In genomic region chr13:51734786-51735185, GRCh38 we compare ENCODE assay signal across 17 cellular contexts.
A peak's percentile ranks its signal among the peaks of the same experiment; 100 is the strongest.
DNase-seq lines count a peak whose midpoint lies in the region; FAIRE-seq and TF ChIP-seq lines count a peak whose summit lies in the region.
"Had no signal": no experiment of that assay in that cellular context is flagged by ENCODE, and none has a peak within 500 bp of the region (broad histone marks: within the 10 kb centered on the region; RNA-seq: fewer than 3 reads in every experiment).

No MANE protein-coding gene starts in this region.

- peak; percentile 52 for DNase-seq in activated CD4-positive, alpha-beta T cell treated with anti-CD3 and anti-CD28 coated beads, Interleukin-2, amount 10 ng/mL, durations not matched to agents 24 days and 14 days
- DNase-seq in activated CD4-positive, alpha-beta T cell treated with anti-CD3 and anti-CD28 coated beads for 4 hours = no peak
- DNase-seq in astrocyte of the cerebellum (ENCODE audit: low read depth) (peak; percentile 57), kidney tubule cell (ENCODE audit: low spot score) (peak; percentile 26), GM19239 (ENCODE audit: insufficient read length, low spot score) (no peak), SKM-1 (lab: John Stamatoyannopoulos, UW; ENCODE audit: unreplicated experiment) (no peak), DMS79 (lab: John Stamatoyannopoulos, UW) (no peak), Calu3 (no peak)
- DNase-seq: 8988T, COR-L47, DMS53, Kasumi-1, NCI-H1417 treated with DMSO at 0.1 percent for 48 hours, NCI-H2029, NCI-H510A, SHP77 had no signal

- in situ Hi-C loops in astrocyte of the cerebellum (cut with HindIII; ENCODE audit: low sequenced_read_pairs) = loop anchor here (25.0 kb wide), 1 partner anchor 272 kb away; the partner anchor contains the start of gene INTS6

- H3K4me1 Mint-ChIP-seq in activated CD4-positive, alpha-beta T cell treated with anti-CD3 and anti-CD28 coated beads, Interleukin-2, amount 10 ng/mL, durations not matched to agents 24 days and 14 days = peaks cover 23% of the 10 kb centered on the region
- H3K4me1 Mint-ChIP-seq in Calu3 (ENCODE audit: low read depth, unreplicated experiment) = peaks cover 10% of the 10 kb centered on the region

- intact Hi-C loops in activated CD4-positive, alpha-beta T cell treated with anti-CD3 and anti-CD28 coated beads, Interleukin-2, amount 10 ng/mL, durations not matched to agents 24 days and 14 days (cut with micrococcal nuclease) = loop anchor here (5.0 kb wide), 1 partner anchor 282 kb away; the partner anchor contains the start of gene INTS6
- intact Hi-C loops in Calu3 (cut with micrococcal nuclease; ENCODE audit: unreplicated experiment) = loop anchor here (5.0 kb wide), 2 partner anchors 68 to 297 kb away; partner anchors contain the start of gene DHRS12

- no peak overlapping the region for H3K4me3 Mint-ChIP-seq in activated CD4-positive, alpha-beta T cell treated with anti-CD3 and anti-CD28 coated beads, Interleukin-2, amount 10 ng/mL, durations not matched to agents 24 days and 14 days
- H3K4me3 Mint-ChIP-seq in Calu3 (ENCODE audit: low read depth, unreplicated experiment) = no peak overlapping the region

- BruUV-seq in Calu3 (replicated peaks; lab: Mats Ljungman, UMichigan) = no TSS peak

- H3K27ac Mint-ChIP-seq in activated CD4-positive, alpha-beta T cell treated with anti-CD3 and anti-CD28 coated beads, Interleukin-2, amount 10 ng/mL, durations not matched to agents 24 days and 14 days = no peak overlapping the region
- H3K27ac Mint-ChIP-seq in Calu3 (ENCODE audit: unreplicated experiment) = no peak overlapping the region

- no peak for TF ChIP-seq CTCF in astrocyte of the cerebellum (IDR thresholded peaks at IDR 0.05; ENCODE audit: low read depth, low read length, missing control alignments)
- no peak for TF ChIP-seq CTCF in Calu3 (IDR thresholded peaks at IDR 0.05; ENCODE audit: unreplicated experiment)

- H3K27me3 Mint-ChIP-seq in activated CD4-positive, alpha-beta T cell treated with anti-CD3 and anti-CD28 coated beads, Interleukin-2, amount 10 ng/mL, durations not matched to agents 24 days and 14 days = no peaks in the 10 kb centered on the region
- no peaks in the 10 kb centered on the region for H3K27me3 Mint-ChIP-seq in Calu3 (ENCODE audit: unreplicated experiment)

- no peak overlapping the region for H3K4me3 ChIP-seq in astrocyte of the cerebellum (ENCODE audit: low read depth, low read length)

- CTCF ChIA-PET in Calu3 (lab: Charles Lee) = no interaction called here

- peaks cover 24% of the 10 kb centered on the region for H3K36me3 Mint-ChIP-seq in activated CD4-positive, alpha-beta T cell treated with anti-CD3 and anti-CD28 coated beads, Interleukin-2, amount 10 ng/mL, durations not matched to agents 24 days and 14 days (ENCODE audit: low read depth)
- no peaks in the 10 kb centered on the region for H3K36me3 Mint-ChIP-seq in Calu3 (ENCODE audit: insufficient read depth, unreplicated experiment)

- H3K9me3 Mint-ChIP-seq in activated CD4-positive, alpha-beta T cell treated with anti-CD3 and anti-CD28 coated beads, Interleukin-2, amount 10 ng/mL, durations not matched to agents 24 days and 14 days = peaks cover 3% of the 10 kb centered on the region
- no peaks in the 10 kb centered on the region for H3K9me3 Mint-ChIP-seq in Calu3 (ENCODE audit: low read depth, unreplicated experiment)

- no peak for FAIRE-seq in GM19239 (lab: Jason Lieb, UNC)
- FAIRE-seq: RCC 7860 had no signal

Comparison
In these comparisons a context has a peak if more than half of its experiments do, and no peak if none do; other contexts are left out.
1. DNase-seq: peak in activated CD4-positive, alpha-beta T cell treated with anti-CD3 and anti-CD28 coated beads, Interleukin-2, amount 10 ng/mL, durations not matched to agents 24 days and 14 days (single experiment), astrocyte of the cerebellum (single experiment) and kidney tubule cell (single experiment); none in activated CD4-positive, alpha-beta T cell treated with anti-CD3 and anti-CD28 coated beads for 4 hours (0 of 2), GM19239 (single experiment), SKM-1 (single experiment), DMS79 (single experiment) and Calu3 (single experiment).